ENCODE assay signal across 11 cellular contexts in the genomic region with DNA sequence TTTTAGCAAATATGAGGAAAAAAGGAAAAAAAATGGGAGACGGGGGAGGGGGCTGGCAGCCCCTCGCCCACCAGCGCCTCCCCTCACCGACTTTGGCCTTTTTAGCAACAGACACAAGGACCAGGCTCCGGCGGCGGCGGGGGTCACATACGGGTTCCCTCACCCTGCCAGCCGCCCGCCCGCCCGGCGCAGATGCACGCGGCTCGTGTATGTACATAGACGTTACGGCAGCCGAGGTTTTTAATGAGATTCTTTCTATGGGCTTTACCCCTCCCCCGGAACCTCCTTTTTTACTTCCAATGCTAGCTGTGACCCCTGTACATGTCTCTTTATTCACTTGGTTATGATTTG. TPM values are rescaled to one million over a fixed set of nuclear protein-coding genes. Genes with fewer than 3 reads are reported as not detected.
A peak's percentile ranks its signal among the peaks of the same experiment; 100 is the strongest.
DNase-seq lines count a peak whose midpoint lies in the region; ATAC-seq, FAIRE-seq and TF ChIP-seq lines count a peak whose summit lies in the region.
"Had no signal": no experiment of that assay in that cellular context is flagged by ENCODE, and none has a peak within 500 bp of the region (broad histone marks: within the 10 kb centered on the region; RNA-seq: fewer than 3 reads in every experiment).

No MANE protein-coding gene starts in this region.

- H3K18ac ChIP-seq in H1 (ENCODE audit: extremely low read depth, low read length), result no peak overlapping the region

- peaks cover 25% of the 10 kb centered on the region for H3K23me2 ChIP-seq in H1 (ENCODE audit: low read depth, low read length)

- H4K91ac ChIP-seq in H1 (replicated peaks; ENCODE audit: insufficient read length, low read length), result no peak overlapping the region

- peaks cover 32 to 53% (median 49%) of the 10 kb centered on the region in 4 experiments for H3K27me3 ChIP-seq in H1 (replicated peaks in 1 of 4; ENCODE audit: control insufficient read depth in 3 of 4, extremely low read depth in 1 of 4, insufficient read depth in 3 of 4, low read length in 3 of 4)
- H3K27me3 ChIP-seq: upper lobe of right lung had no signal

- H3K79me2 ChIP-seq in H1 (ENCODE audit: control insufficient read depth in 1 of 2, insufficient read depth in 2 of 2, low read length in 2 of 2), result no peaks in the 10 kb centered on the region

- H4K20me1 ChIP-seq in H1 (replicated peaks in 1 of 2; ENCODE audit: control insufficient read depth in 1 of 2, insufficient read depth in 2 of 2, low read length in 2 of 2), result peaks cover 0 to 23% of the 10 kb centered on the region in 2 experiments

- peaks cover 0 to 4% (median 0%) of the 10 kb centered on the region in 4 experiments; a peak in 3 of 8 replicates for H3K36me3 ChIP-seq in H1 (ENCODE audit: control insufficient read depth in 2 of 4, insufficient read depth in 4 of 4, low read length in 3 of 4)

- peak overlapping the region; percentile 3 to 84 (median 26); a peak in 5 of 8 replicates for H3K4me3 ChIP-seq in H1 (ENCODE audit: extremely low read depth in 1 of 4, insufficient read depth in 2 of 4, low read depth in 3 of 4, low read length in 4 of 4)
- H3K4me3 ChIP-seq: upper lobe of right lung had no signal

- FAIRE-seq in H1 (lab: Jason Lieb, UNC), result no peak

- no peak overlapping the region for H2BK120ac ChIP-seq in H1 (replicated peaks; ENCODE audit: low read depth, low read length)

- H2BK20ac ChIP-seq in H1 (ENCODE audit: low read length), result no peak overlapping the region

- TF ChIP-seq POLR2A in H1 (IDR thresholded peaks at IDR 0.05; ENCODE audit: control extremely low read depth in 1 of 2, low read depth in 2 of 2, low read length in 2 of 2), result no peak

- no peak overlapping the region for H3K27ac ChIP-seq in H1 (ENCODE audit: low read depth, low read length)
- no peak overlapping the region for H3K27ac ChIP-seq in caudate nucleus (ENCODE audit: low read depth, low read length)
- H3K27ac ChIP-seq: upper lobe of right lung had no signal

- no peak overlapping the region for H2BK12ac ChIP-seq in H1 (ENCODE audit: low read depth, low read length)

- no peak for TF ChIP-seq EP300 in H1 (IDR thresholded peaks at IDR 0.05; ENCODE audit: borderline replicate concordance in 1 of 2, low read depth in 2 of 2, low read length in 2 of 2)

- H3K4me1 ChIP-seq in H1 (replicated peaks in 1 of 4; ENCODE audit: control insufficient read depth in 3 of 4, insufficient read depth in 4 of 4, low read length in 3 of 4), result peaks cover 0 to 40% (median 33%) of the 10 kb centered on the region in 4 experiments; a peak in 6 of 7 replicates

- H3K4me2 ChIP-seq in H1 (ENCODE audit: insufficient read depth in 1 of 2, low read depth in 2 of 2, low read length in 2 of 2), result peak overlapping the region; percentile 74 to 97

- H3K56ac ChIP-seq in H1 (replicated peaks; ENCODE audit: insufficient read length, low read depth, low read length), result no peak overlapping the region

- no peak for TF ChIP-seq RAD21 in H1 (IDR thresholded peaks at IDR 0.05 in 1 of 2, conservative IDR thresholded peaks at IDR 0.05 in 1 of 2; ENCODE audit: low read depth in 2 of 2, low read length in 2 of 2)

- no peak overlapping the region for H2AK5ac ChIP-seq in H1 (ENCODE audit: low read depth, low read length)

- H3K9ac ChIP-seq in H1 (replicated peaks in 1 of 4; ENCODE audit: extremely low read depth in 1 of 4, low read depth in 3 of 4, low read length in 3 of 4), result no peak overlapping the region

- H4K8ac ChIP-seq in H1 (ENCODE audit: extremely low read depth, insufficient read depth, low read length), result no peak overlapping the region

- TF ChIP-seq CTCF in H1 (IDR thresholded peaks at IDR 0.05; ENCODE audit: control extremely low read depth in 1 of 3, insufficient read depth in 1 of 3, low read depth in 1 of 3, low read length in 3 of 3), result no peak

- ATAC-seq in left cardiac atrium (no peak), Right ventricle myocardium superior (ENCODE audit: poor library complexity) (no peak)
- ATAC-seq: activated CD8-positive, alpha-beta T cell treated with anti-CD3 and anti-CD28 coated beads, Interleukin-2, amount 10 ng/mL, durations not matched to agents 7 days and 5 days; upper lobe of right lung had no signal

- H3K9me3 ChIP-seq in H1 (ENCODE audit: insufficient read depth in 2 of 2, low read depth in 1 of 2, low read length in 1 of 2), result no peaks in the 10 kb centered on the region
- H3K9me3 ChIP-seq: upper lobe of right lung had no signal

- intact Hi-C loops in left cardiac atrium (cut with DNase I) (loop anchor here in 1 of 2 donors (2.0 kb wide), 1 partner anchor 29 kb away; no protein-coding TSS in a partner anchor), Right ventricle myocardium superior (cut with DNase I) (no loop called here), posterior vena cava (cut with DNase I) (loop anchor here (2.0 to 10.0 kb wide), 2 partner anchors 39 to 109 kb away; no protein-coding TSS in a partner anchor)

- POLR2A ChIA-PET in H1 (lab: Charles Lee; ENCODE audit: partially characterized antibody), result interaction anchor here (0.6 to 2.2 kb wide), 4 partner anchors 8 to 227 kb away, joined by 3 to 18 read pairs (median 4); no protein-coding TSS in a partner anchor

- peak; percentile 24 for DNase-seq in left cardiac atrium
- DNase-seq in Right ventricle myocardium superior, result no peak
- DNase-seq in H1 (ENCODE audit: low read depth in 1 of 2, low spot score in 2 of 2), result peak in 1 of 2 experiments; percentile 63
- DNase-seq in posterior vena cava (ENCODE audit: low spot score), result peak; percentile 80
- no peak for DNase-seq in NCI-H748 treated with DMSO at 0.1 percent for 48 hours (lab: John Stamatoyannopoulos, UW)
- no peak for DNase-seq in caudate nucleus (lab: John Stamatoyannopoulos, UW)
- DNase-seq: activated CD8-positive, alpha-beta T cell treated with anti-CD3 and anti-CD28 coated beads, Interleukin-2, amount 10 ng/mL, durations not matched to agents 7 days and 5 days; DMS79 treated with DMSO at 0.1 percent for 48 hours; Karpas-422; NCI-H187 treated with DMSO at 0.1 percent for 48 hours had no signal

- no peak overlapping the region for H4K5ac ChIP-seq in H1 (ENCODE audit: insufficient read length, low read depth, low read length)

- H2BK5ac ChIP-seq in H1 (ENCODE audit: low read depth, low read length), result no peak overlapping the region

- H2AFZ ChIP-seq in H1 (ENCODE audit: low read length), result no peak overlapping the region

- H3K14ac ChIP-seq in H1 (ENCODE audit: insufficient read length), result no peak overlapping the region

- 3% methylated on average over 18 of the region's 21 CpGs; no CpG with 5 or more reads in 1 of the 2 experiments for WGBS in H1 (ENCODE audit: extremely low coverage in 1 of 2, insufficient coverage in 1 of 2, insufficient read length in 1 of 2, insufficient replicate concordance in 2 of 2, low coverage in 1 of 2, low lambda C conversion rate in 2 of 2, missing lambda C conversion rate in 1 of 2), 2 experiments

- H3K4ac ChIP-seq in H1 (replicated peaks; ENCODE audit: insufficient read length, low read depth, low read length), result no peak overlapping the region

- H3K23ac ChIP-seq in H1 (ENCODE audit: insufficient read length), result no peak overlapping the region

- no peak overlapping the region for H2BK15ac ChIP-seq in H1 (ENCODE audit: low read length)

- H3K79me1 ChIP-seq in H1 (ENCODE audit: low read depth, low read length), result no peaks in the 10 kb centered on the region

- CTCF ChIA-PET in H1 (lab: Charles Lee; ENCODE audit: partially characterized antibody), result interaction anchor here (0.7 kb wide), 1 partner anchor 110 kb away, joined by 3 read pairs; no protein-coding TSS in a partner anchor

RNA-seq across cellular contexts. Expression of gene TMEM88, which starts 1.2 kb away (rescaled TPM):
- 10 to 100 TPM; 32.5 to 33.6 TPM for total RNA-seq in left cardiac atrium
- total RNA-seq in Right ventricle myocardium superior, result 32.4 TPM
- total RNA-seq in H1 (2021; fragmentation: NEBNext Ultra II Directional; extraction: Animal tissue kit (Norgen Biotek cat#: 25700)), result 0.69 TPM in 1 of 2 replicates, not detected in the other
- 8.8 and 11.6 TPM in 2 replicates for polyA plus RNA-seq in H1 (2011; rRNA removed)
- 4.2 TPM for polyA plus RNA-seq in H1 (2011; cell fraction: cytosol; rRNA removed)
- 6.0 TPM for polyA plus RNA-seq in H1 (2011; cell fraction: nucleus; rRNA removed)
- 2.9 to 6.2 TPM (median 4.0 TPM) in 4 replicates for polyA plus RNA-seq in H1 (2012, experiment 1 of 2)
- polyA plus RNA-seq in H1 (2012, experiment 2 of 2), result 5.3 TPM
- 1.1 TPM for polyA plus RNA-seq in H1 (2013, experiment 1 of 2)
- 1.3 TPM for polyA plus RNA-seq in H1 (2013, experiment 2 of 2)
- 0.37 and 0.91 TPM in 2 replicates for polyA minus RNA-seq in H1 (2011; rRNA and poly(A)+ RNA removed)
- polyA minus RNA-seq in H1 (2011; cell fraction: cytosol; rRNA and poly(A)+ RNA removed), result not detected
- polyA minus RNA-seq in H1 (2011; cell fraction: nucleus; rRNA and poly(A)+ RNA removed), result 2.1 TPM
- total RNA-seq in posterior vena cava, result 10 to 100 TPM; 17.5 to 26.1 TPM

RNA-seq across cellular contexts. Expression of gene NAA38, which starts 3.7 kb away (rescaled TPM):
- total RNA-seq in left cardiac atrium (10 to 100 TPM; 66.9 to 83.1 TPM), Right ventricle myocardium superior (101 TPM), posterior vena cava (10 to 100 TPM; 65.2 to 79.7 TPM)
- 27.0 and 30.2 TPM in 2 replicates for total RNA-seq in H1 (2021; fragmentation: NEBNext Ultra II Directional; extraction: Animal tissue kit (Norgen Biotek cat#: 25700))
- 109 and 116 TPM in 2 replicates for polyA plus RNA-seq in H1 (2011; rRNA removed)
- polyA plus RNA-seq in H1 (2011; cell fraction: cytosol; rRNA removed), result 69.8 TPM
- polyA plus RNA-seq in H1 (2011; cell fraction: nucleus; rRNA removed), result 69.1 TPM
- 37.0 to 54.9 TPM (median 48.8 TPM) in 4 replicates for polyA plus RNA-seq in H1 (2012, experiment 1 of 2)
- 49.4 TPM for polyA plus RNA-seq in H1 (2012, experiment 2 of 2)
- 62.5 TPM for polyA plus RNA-seq in H1 (2013, experiment 1 of 2)
- 54.4 TPM for polyA plus RNA-seq in H1 (2013, experiment 2 of 2)
- 5.6 and 11.4 TPM in 2 replicates for polyA minus RNA-seq in H1 (2011; rRNA and poly(A)+ RNA removed)
- 93.6 TPM for polyA minus RNA-seq in H1 (2011; cell fraction: cytosol; rRNA and poly(A)+ RNA removed)
- polyA minus RNA-seq in H1 (2011; cell fraction: nucleus; rRNA and poly(A)+ RNA removed), result 26.3 TPM

RNA-seq across cellular contexts. Expression of gene CYB5D1, which starts 4.1 kb away (rescaled TPM):
- total RNA-seq in left cardiac atrium, result 10 to 100 TPM; 15.6 to 17.1 TPM
- total RNA-seq in Right ventricle myocardium superior, result 24.2 TPM
- 15.5 and 18.0 TPM in 2 replicates for total RNA-seq in H1 (2021; fragmentation: NEBNext Ultra II Directional; extraction: Animal tissue kit (Norgen Biotek cat#: 25700))
- polyA plus RNA-seq in H1 (2011; rRNA removed), result 11.0 and 13.5 TPM in 2 replicates
- 14.5 TPM for polyA plus RNA-seq in H1 (2011; cell fraction: cytosol; rRNA removed)
- 11.9 TPM for polyA plus RNA-seq in H1 (2011; cell fraction: nucleus; rRNA removed)
- 13.6 to 15.2 TPM (median 14.3 TPM) in 4 replicates for polyA plus RNA-seq in H1 (2012, experiment 1 of 2)
- polyA plus RNA-seq in H1 (2012, experiment 2 of 2), result 1.9 TPM
- polyA plus RNA-seq in H1 (2013, experiment 1 of 2), result 9.2 TPM
- 10.4 TPM for polyA plus RNA-seq in H1 (2013, experiment 2 of 2)
- polyA minus RNA-seq in H1 (2011; rRNA and poly(A)+ RNA removed), result 10.8 and 16.3 TPM in 2 replicates
- polyA minus RNA-seq in H1 (2011; cell fraction: cytosol; rRNA and poly(A)+ RNA removed), result 5.7 TPM
- 10.8 TPM for polyA minus RNA-seq in H1 (2011; cell fraction: nucleus; rRNA and poly(A)+ RNA removed)
- 1 to 10 TPM; 8.9 TPM for total RNA-seq in posterior vena cava

RNA-seq across cellular contexts. Expression of gene KDM6B, which starts 19.7 kb away (rescaled TPM):
- total RNA-seq in left cardiac atrium, result 10 to 100 TPM; 24.2 to 31.7 TPM
- total RNA-seq in Right ventricle myocardium superior, result 27.9 TPM
- total RNA-seq in H1 (2021; fragmentation: NEBNext Ultra II Directional; extraction: Animal tissue kit (Norgen Biotek cat#: 25700)), result 3.4 and 3.7 TPM in 2 replicates
- polyA plus RNA-seq in H1 (2011; rRNA removed), result 0.48 and 0.80 TPM in 2 replicates
- polyA plus RNA-seq in H1 (2011; cell fraction: cytosol; rRNA removed), result 0.39 TPM
- polyA plus RNA-seq in H1 (2011; cell fraction: nucleus; rRNA removed), result 2.0 TPM
- polyA plus RNA-seq in H1 (2012, experiment 1 of 2), result 3.7 to 5.8 TPM (median 5.1 TPM) in 4 replicates
- 3.0 TPM for polyA plus RNA-seq in H1 (2012, experiment 2 of 2)
- 1.2 TPM for polyA plus RNA-seq in H1 (2013, experiment 1 of 2)
- polyA plus RNA-seq in H1 (2013, experiment 2 of 2), result 1.2 TPM
- polyA minus RNA-seq in H1 (2011; rRNA and poly(A)+ RNA removed), result 1.8 and 2.0 TPM in 2 replicates
- 2.1 TPM for polyA minus RNA-seq in H1 (2011; cell fraction: cytosol; rRNA and poly(A)+ RNA removed)
- 8.7 TPM for polyA minus RNA-seq in H1 (2011; cell fraction: nucleus; rRNA and poly(A)+ RNA removed)
- 10 to 100 TPM; 21.0 to 29.0 TPM for total RNA-seq in posterior vena cava

RNA-seq across cellular contexts. Expression of gene CHD3, which starts 34.9 kb away (rescaled TPM):
- 10 to 100 TPM; 24.9 to 32.9 TPM for total RNA-seq in left cardiac atrium
- total RNA-seq in Right ventricle myocardium superior, result 13.7 TPM
- total RNA-seq in H1 (2021; fragmentation: NEBNext Ultra II Directional; extraction: Animal tissue kit (Norgen Biotek cat#: 25700)), result 12.9 and 14.2 TPM in 2 replicates
- 12.3 and 18.3 TPM in 2 replicates for polyA plus RNA-seq in H1 (2011; rRNA removed)
- polyA plus RNA-seq in H1 (2011; cell fraction: cytosol; rRNA removed), result 12.4 TPM
- 45.8 TPM for polyA plus RNA-seq in H1 (2011; cell fraction: nucleus; rRNA removed)
- 20.4 to 31.7 TPM (median 27.8 TPM) in 4 replicates for polyA plus RNA-seq in H1 (2012, experiment 1 of 2)
- 4.9 TPM for polyA plus RNA-seq in H1 (2012, experiment 2 of 2)
- polyA plus RNA-seq in H1 (2013, experiment 1 of 2), result 12.0 TPM
- 11.8 TPM for polyA plus RNA-seq in H1 (2013, experiment 2 of 2)
- polyA minus RNA-seq in H1 (2011; rRNA and poly(A)+ RNA removed), result 17.4 and 27.2 TPM in 2 replicates
- 16.4 TPM for polyA minus RNA-seq in H1 (2011; cell fraction: cytosol; rRNA and poly(A)+ RNA removed)
- polyA minus RNA-seq in H1 (2011; cell fraction: nucleus; rRNA and poly(A)+ RNA removed), result 16.2 TPM
- total RNA-seq in posterior vena cava, result 100 to 1,000 TPM in 1 of 2 donors, 10 to 100 TPM in 1; 67.4 to 105 TPM

Comparison
In these comparisons a context has a peak if more than half of its experiments do, and no peak if none do; other contexts are left out.
1. DNase-seq: peak in left cardiac atrium (single experiment) and posterior vena cava (single experiment); none in Right ventricle myocardium superior (single experiment), NCI-H748 treated with DMSO at 0.1 percent for 48 hours (single experiment) and caudate nucleus (0 of 61).
2. RNA of gene TMEM88, which starts 1.2 kb away (total RNA-seq): 32.5 to 33.6 TPM in left cardiac atrium, 32.4 TPM in Right ventricle myocardium superior (single experiment) and 17.5 to 26.1 TPM in posterior vena cava; 0.69 TPM in H1; every median in the first group is over 10 times any median in the second.